In genomic region chr9:130693426-130694191, GRCh38 we compare ENCODE assay signal across 8 cellular contexts. TPM values are rescaled to one million over a fixed set of nuclear protein-coding genes. Genes with fewer than 3 reads are reported as not detected.
DNase-seq lines count a peak whose midpoint lies in the region; ATAC-seq, FAIRE-seq and TF ChIP-seq lines count a peak whose summit lies in the region.

Gene EXOSC2 (plus strand): TSS chr9:130693780. CDS start chr9:130693792, 12 bp downstream.

- H4K91ac ChIP-seq in IMR-90 (ENCODE audit: insufficient read depth, low read depth, low read length) = peak within 1 kb of the TSS; percentile 79

- no peaks in the 10 kb centered on the region for H3K27me3 ChIP-seq in IMR-90 (ENCODE audit: control insufficient read depth, insufficient read depth, low read length)
- no peaks in the 10 kb centered on the region for H3K27me3 ChIP-seq in endothelial cell of umbilical vein (ENCODE audit: control insufficient read depth in 2 of 2, insufficient read depth in 2 of 2, low read length in 2 of 2)

- dilution Hi-C loops in IMR-90 (cut with HindIII; ENCODE audit: low sequenced_read_pairs, unreplicated experiment) (no loop called here), endothelial cell of umbilical vein (cut with MboI; ENCODE audit: extremely low pct_ligation_motif_present, low sequenced_read_pairs) (loop anchor here (25.0 kb wide), 1 partner anchor 169 kb away; no protein-coding TSS in a partner anchor)

- WGBS in IMR-90 (ENCODE audit: extremely low coverage in 2 of 2, insufficient read length in 1 of 2), 2 experiments = 0% methylated on average over 24 of the region's 40 CpGs; no CpG with 5 or more reads in 1 of the 2 experiments

- TF ChIP-seq CTCF in IMR-90 (conservative IDR thresholded peaks at IDR 0.05; ENCODE audit: low read depth, low read length) (no peak), OCI-LY7 (conservative IDR thresholded peaks at IDR 0.05; ENCODE audit: low read length) (no peak), endothelial cell of umbilical vein (IDR thresholded peaks at IDR 0.05; ENCODE audit: extremely low read depth in 1 of 2, insufficient read depth in 1 of 2, low read depth in 1 of 2, low read length in 2 of 2) (no peak)

- peaks cover 4% of the 10 kb centered on the region for H3K4me1 ChIP-seq in IMR-90 (ENCODE audit: control insufficient read depth, insufficient read depth, low read length)
- H3K4me1 ChIP-seq in OCI-LY7 (ENCODE audit: insufficient read depth, low read length, poor library complexity, severe bottlenecking) = peaks cover 37% of the 10 kb centered on the region
- H3K4me1 ChIP-seq in endothelial cell of umbilical vein (ENCODE audit: control insufficient read depth, extremely low read depth, insufficient read depth, low read length) = peaks cover 9% of the 10 kb centered on the region

- H4K20me1 ChIP-seq in IMR-90 (ENCODE audit: insufficient read depth, low read length) (peaks cover 10% of the 10 kb centered on the region), OCI-LY7 (ENCODE audit: insufficient read depth, low read length) (peaks cover 12% of the 10 kb centered on the region; the same call in 1 of the 2 replicates), endothelial cell of umbilical vein (replicated peaks; ENCODE audit: control insufficient read depth, extremely low read depth, insufficient read depth, low read length) (no peaks in the 10 kb centered on the region)

- peak within 1 kb of the TSS; percentile 84 for H3K23ac ChIP-seq in IMR-90 (ENCODE audit: low read depth, low read length)

- H3K27ac ChIP-seq in IMR-90 (ENCODE audit: insufficient read depth, low read length) (peak within 1 kb of the TSS; percentile 78), OCI-LY7 (ENCODE audit: low read depth, low read length, poor library complexity, severe bottlenecking) (peak within 1 kb of the TSS; percentile 47), endothelial cell of umbilical vein (ENCODE audit: insufficient read depth, low read depth, low read length) (peak within 1 kb of the TSS; percentile 47)

- H3K79me1 ChIP-seq in IMR-90 (ENCODE audit: low read depth in 1 of 2, low read length in 2 of 2) = peaks cover 21 to 39% of the 10 kb centered on the region in 2 experiments

- H3K4me3 ChIP-seq in IMR-90 (ENCODE audit: insufficient read depth, low read depth, low read length) (peak within 1 kb of the TSS; percentile 66), OCI-LY7 (ENCODE audit: low read depth, low read length, poor library complexity, severe bottlenecking) (peak within 1 kb of the TSS; percentile 95), endothelial cell of umbilical vein (replicated peaks in 1 of 3; ENCODE audit: insufficient read depth in 1 of 3, low read depth in 1 of 3, low read length in 3 of 3) (peak within 1 kb of the TSS; percentile 57 to 79 (median 78))

- peak within 1 kb of the TSS; percentile 72 for H2BK5ac ChIP-seq in IMR-90 (ENCODE audit: low read depth, low read length, poor library complexity, severe bottlenecking)

- peak within 1 kb of the TSS; percentile 89 for H2AK5ac ChIP-seq in IMR-90 (ENCODE audit: low read depth, low read length)

- DNase-seq in DMS 273 treated with DMSO at 0.1 percent for 48 hours (lab: John Stamatoyannopoulos, UW) (peak; percentile 95), IMR-90 (peak; percentile 98), OCI-LY7 (ENCODE audit: low spot score) (peak; percentile 98), activated T-cell treated with anti-CD3 and anti-CD28 coated beads for 1 hour (ENCODE audit: low read depth) (peak; percentile 96), endothelial cell of umbilical vein (ENCODE audit: low read depth, low spot score) (peak; percentile 99), middle frontal gyrus (ENCODE audit: extremely low spot score, low spot score) (peak; percentile 97)
- peak; percentile 91 to 95 for DNase-seq in stimulated activated CD8-positive, alpha-beta memory T cell treated with anti-CD3 and anti-CD28 coated beads, Interleukin-2, amount 100 ng/mL, for 1 hour (ENCODE audit: low read depth in 2 of 2)

- CTCF ChIA-PET in IMR-90 (lab: Yijun Ruan, JAX) = interaction anchor here (0.7 to 1.2 kb wide), 2 partner anchors 8 to 48 kb away, joined by 3 to 6 read pairs; no protein-coding TSS in a partner anchor
- CTCF ChIA-PET in OCI-LY7 (lab: Charles Lee; ENCODE audit: unreplicated experiment) = interaction anchor here (0.6 kb wide), 3 partner anchors 63 to 1029 kb away, joined by 4 to 8 read pairs (median 6); no protein-coding TSS in a partner anchor
- CTCF ChIA-PET in endothelial cell of umbilical vein (lab: Charles Lee) = interaction anchor here (0.7 to 3.3 kb wide), 11 partner anchors 8 to 305 kb away, joined by 3 to 23 read pairs (median 6); no protein-coding TSS in a partner anchor

- in situ Hi-C loops in IMR-90 (cut with MboI; ENCODE audit: low sequenced_read_pairs) = no loop called here

- intact Hi-C loops in IMR-90 (cut with micrococcal nuclease) = no loop called here
- intact Hi-C loops in OCI-LY7 (cut with micrococcal nuclease; ENCODE audit: unreplicated experiment) = no loop called here
- intact Hi-C loops in endothelial cell of umbilical vein (cut with micrococcal nuclease) = no loop called here

- peak within 1 kb of the TSS; percentile 94 for H2AK9ac ChIP-seq in IMR-90 (replicated peaks; ENCODE audit: low read depth, low read length, poor library complexity)

- peak within 1 kb of the TSS; percentile 83 for H3K4ac ChIP-seq in IMR-90 (ENCODE audit: low read depth, low read length)

- peak; percentile 97 for FAIRE-seq in endothelial cell of umbilical vein (lab: Jason Lieb, UNC)

- H3K9me3 ChIP-seq in IMR-90 (ENCODE audit: control insufficient read depth, insufficient read depth, low read length) = no peaks in the 10 kb centered on the region
- no peaks in the 10 kb centered on the region for H3K9me3 ChIP-seq in OCI-LY7 (ENCODE audit: low read length)
- no peaks in the 10 kb centered on the region for H3K9me3 ChIP-seq in endothelial cell of umbilical vein (replicated peaks; ENCODE audit: control insufficient read depth, insufficient read depth, low read length)

- H2BK20ac ChIP-seq in IMR-90 (ENCODE audit: low read depth, low read length) = peak within 1 kb of the TSS; percentile 39; the same call in 1 of the 2 replicates

- peaks cover 16% of the 10 kb centered on the region for H3K9me1 ChIP-seq in IMR-90 (ENCODE audit: insufficient read depth, low read length)
- H3K9me1 ChIP-seq in endothelial cell of umbilical vein (replicated peaks; ENCODE audit: control insufficient read depth, extremely low read depth, insufficient read depth, low read length) = no peaks in the 10 kb centered on the region

- BruUV-seq in IMR-90 (replicated peaks; lab: Mats Ljungman, UMichigan) (no TSS peak), OCI-LY7 (replicated peaks; lab: Mats Ljungman, UMichigan) (no TSS peak), endothelial cell of umbilical vein (replicated peaks; lab: Mats Ljungman, UMichigan) (TSS peak; percentile 74)

- H3K56ac ChIP-seq in IMR-90 (ENCODE audit: extremely low read depth, insufficient read depth, low read length) = peak within 1 kb of the TSS; percentile 68

- H2BK120ac ChIP-seq in IMR-90 (ENCODE audit: low read depth, low read length) = peak within 1 kb of the TSS; percentile 58; the same call in 1 of the 2 replicates

- TF ChIP-seq RAD21 in IMR-90 (IDR thresholded peaks at IDR 0.05; ENCODE audit: low read length) = no peak

- H2AFZ ChIP-seq in IMR-90 (replicated peaks; ENCODE audit: low read length, poor library complexity) (peak within 1 kb of the TSS; percentile 95), OCI-LY7 (ENCODE audit: low read length) (peak within 1 kb of the TSS; percentile 95), endothelial cell of umbilical vein (ENCODE audit: low read depth, low read length) (peak within 1 kb of the TSS; percentile 88)

- H3K9ac ChIP-seq in IMR-90 (ENCODE audit: low read depth, low read length) (peak within 1 kb of the TSS; percentile 88), endothelial cell of umbilical vein (replicated peaks; ENCODE audit: extremely low read depth, insufficient read depth, low read length) (peak within 1 kb of the TSS; percentile 68)

- H3K36me3 ChIP-seq in IMR-90 (ENCODE audit: control insufficient read depth, insufficient read depth, low read length) = peaks cover 21% of the 10 kb centered on the region
- H3K36me3 ChIP-seq in OCI-LY7 (ENCODE audit: insufficient read depth, low read length) = peaks cover 38% of the 10 kb centered on the region
- H3K36me3 ChIP-seq in endothelial cell of umbilical vein (ENCODE audit: control insufficient read depth in 2 of 2, extremely low read depth in 1 of 2, insufficient read depth in 2 of 2, low read length in 2 of 2) = peaks cover 2 to 12% of the 10 kb centered on the region in 2 experiments

- ATAC-seq in GM21528 (IDR thresholded peaks at IDR 0.05; ENCODE audit: low FRiP score, unreplicated experiment) (peak; percentile 89), IMR-90 (ENCODE audit: low read depth) (peak; percentile 92)

- H2BK15ac ChIP-seq in IMR-90 (ENCODE audit: low read depth, low read length) = no peak within 1 kb of the TSS

- peak within 1 kb of the TSS; percentile 93 for H3K4me2 ChIP-seq in IMR-90 (ENCODE audit: low read depth, low read length)
- peak within 1 kb of the TSS; percentile 90 for H3K4me2 ChIP-seq in OCI-LY7 (ENCODE audit: low read length)
- peak within 1 kb of the TSS; percentile 93 for H3K4me2 ChIP-seq in endothelial cell of umbilical vein (ENCODE audit: insufficient read depth, low read length)

- H4K5ac ChIP-seq in IMR-90 (ENCODE audit: low read depth, low read length) = peak within 1 kb of the TSS; percentile 82

- H3K18ac ChIP-seq in IMR-90 (ENCODE audit: low read depth, low read length) = peak within 1 kb of the TSS; percentile 30

- TF ChIP-seq POLR2A in IMR-90 (IDR thresholded peaks at IDR 0.05; ENCODE audit: low read depth, low read length) (peak; percentile 85), endothelial cell of umbilical vein (IDR thresholded peaks at IDR 0.05; ENCODE audit: low read depth, low read length) (peak; percentile 98)

- H4K8ac ChIP-seq in IMR-90 (ENCODE audit: low read depth in 2 of 2, low read length in 2 of 2) = peak within 1 kb of the TSS; percentile 87 to 94

- H3K14ac ChIP-seq in IMR-90 (replicated peaks; ENCODE audit: low read depth, low read length) = peak within 1 kb of the TSS; percentile 98

- H3K79me2 ChIP-seq in OCI-LY7 (ENCODE audit: insufficient read depth, low read depth, low read length) (peaks cover 45% of the 10 kb centered on the region), endothelial cell of umbilical vein (ENCODE audit: control insufficient read depth, insufficient read depth, low read length) (peaks cover 40% of the 10 kb centered on the region)

- POLR2A ChIA-PET in IMR-90 (lab: Charles Lee; ENCODE audit: unreplicated experiment) = interaction anchor here (0.6 kb wide), 1 partner anchor 63 kb away, joined by 18 read pairs; no protein-coding TSS in a partner anchor
- POLR2A ChIA-PET in OCI-LY7 (lab: Charles Lee) = interaction anchor here (0.6 to 1.2 kb wide), 6 partner anchors 16 to 303 kb away, joined by 3 to 7 read pairs (median 4); no protein-coding TSS in a partner anchor
- POLR2A ChIA-PET in endothelial cell of umbilical vein (lab: Charles Lee) = interaction anchor here (0.7 kb wide), 1 partner anchor 256 kb away, joined by 4 read pairs; no protein-coding TSS in a partner anchor

- H3K9me2 ChIP-seq in OCI-LY7 (ENCODE audit: insufficient read depth, low read length) = no peaks in the 10 kb centered on the region

RNA-seq across cellular contexts. Expression of gene EXOSC2, which starts in this region (rescaled TPM):
- total RNA-seq in IMR-90 (2012; rRNA removed) = 47.5 and 48.6 TPM in 2 replicates
- 24.7 and 27.0 TPM in 2 replicates for polyA plus RNA-seq in IMR-90 (2012; rRNA removed)
- polyA plus RNA-seq in IMR-90 (2012; cell fraction: cytosol; rRNA removed) = 8.7 and 18.7 TPM in 2 replicates
- polyA plus RNA-seq in IMR-90 (2012; cell fraction: nucleus; rRNA removed; ENCODE audit: low replicate concordance) = 19.3 and 46.1 TPM in 2 replicates
- 65.0 and 69.0 TPM in 2 replicates for total RNA-seq in OCI-LY7 (2014; rRNA removed; shearing (Covaris generic))
- total RNA-seq in OCI-LY7 (2022) = 79.8 and 89.9 TPM in 2 replicates
- total RNA-seq in endothelial cell of umbilical vein = 44.4 and 46.4 TPM in 2 replicates
- polyA plus RNA-seq in endothelial cell of umbilical vein = 21.7 and 25.5 TPM in 2 replicates
- polyA plus RNA-seq in endothelial cell of umbilical vein (2011; cell fraction: cytosol; rRNA removed) = 31.9 and 36.6 TPM in 2 replicates
- 52.6 and 72.7 TPM in 2 replicates for polyA plus RNA-seq in endothelial cell of umbilical vein (2011; cell fraction: nucleus; rRNA removed)
- 26.5 and 44.8 TPM in 2 replicates for polyA plus RNA-seq in endothelial cell of umbilical vein (2012)
- 33.5 and 38.8 TPM in 2 replicates for polyA minus RNA-seq in endothelial cell of umbilical vein
- polyA minus RNA-seq in endothelial cell of umbilical vein (2011; cell fraction: cytosol; rRNA and poly(A)+ RNA removed) = 153 TPM
- 17.4 and 31.7 TPM in 2 replicates for polyA minus RNA-seq in endothelial cell of umbilical vein (2011; cell fraction: nucleus; rRNA and poly(A)+ RNA removed)

Comparison
In these comparisons a context has a peak if more than half of its experiments do, and no peak if none do; other contexts are left out.
1. Peak in every context shown above with its lines: DNase-seq, ATAC-seq, H3K4me3 ChIP-seq and H3K27ac ChIP-seq.